ENCODE assay signal across 19 cellular contexts in genomic region chr1:117825414-117825813, GRCh38.
DNase-seq lines count a peak whose midpoint lies in the region; ATAC-seq and TF ChIP-seq lines count a peak whose summit lies in the region.
"Had no signal": no experiment of that assay in that cellular context is flagged by ENCODE, and none has a peak within 500 bp of the region (broad histone marks: within the 10 kb centered on the region; RNA-seq: fewer than 3 reads in every experiment).

No MANE protein-coding gene starts in this region.

- no peaks in the 10 kb centered on the region for H3K4me1 Mint-ChIP-seq in activated CD8-positive, alpha-beta T cell treated with anti-CD3 and anti-CD28 coated beads, Interleukin-2, amount 10 ng/mL, durations not matched to agents 7 days and 5 days (ENCODE audit: low read depth)
- H3K4me1 Mint-ChIP-seq: central memory CD8-positive, alpha-beta T cell had no signal

- peak overlapping the region; percentile 54 for H3K9ac ChIP-seq in skeletal muscle satellite cell (ENCODE audit: low read depth, low read length)

- H3K4me1 ChIP-seq in PC-9 (replicated peaks; ENCODE audit: insufficient read depth) = peaks cover 60% of the 10 kb centered on the region
- H3K4me1 ChIP-seq in skeletal muscle satellite cell (ENCODE audit: control insufficient read depth, insufficient read depth, low read length) = peaks cover 68% of the 10 kb centered on the region

- H3K4me3 ChIP-seq in PC-9 (no peak overlapping the region), fibroblast of mammary gland (ENCODE audit: control insufficient read depth, low read depth, low read length) (no peak overlapping the region), skeletal muscle satellite cell (ENCODE audit: low read length) (no peak overlapping the region)
- H3K4me3 ChIP-seq: mucosa of descending colon, uterus had no signal

- peak; percentile 58 for DNase-seq in EH (ENCODE audit: low read depth)
- DNase-seq in PC-9 = no peak
- peak; percentile 36 for DNase-seq in fibroblast of mammary gland (ENCODE audit: low read depth)
- DNase-seq in cortex of kidney (lab: John Stamatoyannopoulos, UW) = no peak
- no peak for DNase-seq in SKM-1 treated with dmso at 0.1 percent for 144 hours (lab: John Stamatoyannopoulos, UW; ENCODE audit: unreplicated experiment)
- no peak for DNase-seq in activated CD8-positive, alpha-beta T cell treated with anti-CD3 and anti-CD28 coated beads, Interleukin-2, amount 10 ng/mL, durations not matched to agents 7 days and 5 days
- DNase-seq: activated effector memory CD4-positive, alpha-beta T cell treated with anti-CD3 and anti-CD28 coated beads, Interleukin-2, amount 50 U/mL, for 16 hours; effector memory CD8-positive, alpha-beta T cell; GDM1; KBM-7; mucosa of descending colon; NCI-H2029; retina; SHP77 treated with DMSO at 0.1 percent for 48 hours; stimulated activated naive CD4-positive, alpha-beta T cell treated with Interleukin-2 at 50 U/mL for 16 hours; uterus had no signal

- H3K9me3 ChIP-seq in PC-9 (ENCODE audit: insufficient read depth, low read depth) = peaks cover 5% of the 10 kb centered on the region; the same call in 1 of the 2 replicates
- no peaks in the 10 kb centered on the region for H3K9me3 ChIP-seq in skeletal muscle satellite cell (replicated peaks; ENCODE audit: low read length)
- H3K9me3 ChIP-seq: neutrophil, uterus had no signal

- H3K4me3 Mint-ChIP-seq in activated CD8-positive, alpha-beta T cell treated with anti-CD3 and anti-CD28 coated beads, Interleukin-2, amount 10 ng/mL, durations not matched to agents 7 days and 5 days = no peak overlapping the region
- H3K4me3 Mint-ChIP-seq: central memory CD8-positive, alpha-beta T cell; effector memory CD8-positive, alpha-beta T cell had no signal

- TF ChIP-seq CTCF in PC-9 (conservative IDR thresholded peaks at IDR 0.05) (no peak), fibroblast of mammary gland (conservative IDR thresholded peaks at IDR 0.05; ENCODE audit: control insufficient read depth, insufficient read depth, low read depth, low read length) (no peak)

- no peak overlapping the region for H2AFZ ChIP-seq in PC-9

- peak overlapping the region; percentile 48 for H3K4me2 ChIP-seq in PC-9
- no peak overlapping the region for H3K4me2 ChIP-seq in skeletal muscle satellite cell (ENCODE audit: low read length)

- no peaks in the 10 kb centered on the region for H3K9me2 ChIP-seq in PC-9 (ENCODE audit: insufficient read depth)

- no peaks in the 10 kb centered on the region for H3K79me2 ChIP-seq in PC-9 (ENCODE audit: low read depth)

- CTCF ChIA-PET in PC-9 (lab: Charles Lee) = no interaction called here
- CTCF ChIA-PET in activated CD8-positive, alpha-beta T cell treated with anti-CD3 and anti-CD28 coated beads, Interleukin-2, amount 10 ng/mL, durations not matched to agents 7 days and 5 days (lab: Charles Lee) = interaction anchor here (1.0 kb wide), 1 partner anchor 71 kb away, joined by 3 read pairs; no protein-coding TSS in a partner anchor

- peaks cover 15% of the 10 kb centered on the region for H3K27me3 Mint-ChIP-seq in activated CD8-positive, alpha-beta T cell treated with anti-CD3 and anti-CD28 coated beads, Interleukin-2, amount 10 ng/mL, durations not matched to agents 7 days and 5 days (ENCODE audit: low read depth)

- ATAC-seq in activated CD8-positive, alpha-beta T cell treated with anti-CD3 and anti-CD28 coated beads, Interleukin-2, amount 10 ng/mL, durations not matched to agents 7 days and 5 days = no peak
- ATAC-seq: effector memory CD8-positive, alpha-beta T cell; mucosa of descending colon had no signal

- H3K36me3 ChIP-seq in PC-9 (ENCODE audit: low read depth) = no peaks in the 10 kb centered on the region
- H3K36me3 ChIP-seq in skeletal muscle satellite cell (ENCODE audit: insufficient read depth, low read length) = no peaks in the 10 kb centered on the region
- H3K36me3 ChIP-seq: neutrophil, uterus had no signal

- intact Hi-C loops in PC-9 (cut with micrococcal nuclease; ENCODE audit: unreplicated experiment) = loop anchor here (10.0 kb wide), 1 partner anchor 221 kb away; the partner anchor contains the start of gene TENT5C

- peaks cover 34% of the 10 kb centered on the region for H3F3A ChIP-seq in PC-9 (ENCODE audit: insufficient read depth, low read depth)

- BruUV-seq in PC-9 (replicated peaks; lab: Mats Ljungman, UMichigan) = no TSS peak

- H4K20me1 ChIP-seq in PC-9 (ENCODE audit: insufficient read depth) = no peaks in the 10 kb centered on the region

- no peaks in the 10 kb centered on the region for H3K36me3 Mint-ChIP-seq in activated CD8-positive, alpha-beta T cell treated with anti-CD3 and anti-CD28 coated beads, Interleukin-2, amount 10 ng/mL, durations not matched to agents 7 days and 5 days (ENCODE audit: low read depth)

- H3K27ac ChIP-seq in PC-9 = peak overlapping the region; percentile 60
- H3K27ac ChIP-seq: neutrophil had no signal

- no peaks in the 10 kb centered on the region for H3K27me3 ChIP-seq in PC-9 (ENCODE audit: insufficient read depth, low read depth)
- H3K27me3 ChIP-seq in skeletal muscle satellite cell (ENCODE audit: control insufficient read depth, insufficient read depth, low read length) = no peaks in the 10 kb centered on the region
- H3K27me3 ChIP-seq: neutrophil, uterus had no signal

- H3K27ac Mint-ChIP-seq in activated CD8-positive, alpha-beta T cell treated with anti-CD3 and anti-CD28 coated beads, Interleukin-2, amount 10 ng/mL, durations not matched to agents 7 days and 5 days = no peak overlapping the region
- H3K27ac Mint-ChIP-seq: effector memory CD8-positive, alpha-beta T cell had no signal

- H3K9me3 Mint-ChIP-seq in activated CD8-positive, alpha-beta T cell treated with anti-CD3 and anti-CD28 coated beads, Interleukin-2, amount 10 ng/mL, durations not matched to agents 7 days and 5 days (ENCODE audit: insufficient read depth) = peaks cover under 1% of the 10 kb centered on the region
- H3K9me3 Mint-ChIP-seq: central memory CD8-positive, alpha-beta T cell; effector memory CD8-positive, alpha-beta T cell had no signal

- POLR2A ChIA-PET in PC-9 (lab: Charles Lee; ENCODE audit: unreplicated experiment) = no interaction called here
- POLR2A ChIA-PET in activated CD8-positive, alpha-beta T cell treated with anti-CD3 and anti-CD28 coated beads, Interleukin-2, amount 10 ng/mL, durations not matched to agents 7 days and 5 days (lab: Charles Lee) = no interaction called here

Comparison
In these comparisons a context has a peak if more than half of its experiments do, and no peak if none do; other contexts are left out.
1. DNase-seq: peak in EH (single experiment) and fibroblast of mammary gland (single experiment); none in PC-9 (0 of 2), cortex of kidney (single experiment), SKM-1 treated with dmso at 0.1 percent for 144 hours (single experiment) and activated CD8-positive, alpha-beta T cell treated with anti-CD3 and anti-CD28 coated beads, Interleukin-2, amount 10 ng/mL, durations not matched to agents 7 days and 5 days (single experiment).